ENCODE assay signal across 1 cellular context in the genomic region with DNA sequence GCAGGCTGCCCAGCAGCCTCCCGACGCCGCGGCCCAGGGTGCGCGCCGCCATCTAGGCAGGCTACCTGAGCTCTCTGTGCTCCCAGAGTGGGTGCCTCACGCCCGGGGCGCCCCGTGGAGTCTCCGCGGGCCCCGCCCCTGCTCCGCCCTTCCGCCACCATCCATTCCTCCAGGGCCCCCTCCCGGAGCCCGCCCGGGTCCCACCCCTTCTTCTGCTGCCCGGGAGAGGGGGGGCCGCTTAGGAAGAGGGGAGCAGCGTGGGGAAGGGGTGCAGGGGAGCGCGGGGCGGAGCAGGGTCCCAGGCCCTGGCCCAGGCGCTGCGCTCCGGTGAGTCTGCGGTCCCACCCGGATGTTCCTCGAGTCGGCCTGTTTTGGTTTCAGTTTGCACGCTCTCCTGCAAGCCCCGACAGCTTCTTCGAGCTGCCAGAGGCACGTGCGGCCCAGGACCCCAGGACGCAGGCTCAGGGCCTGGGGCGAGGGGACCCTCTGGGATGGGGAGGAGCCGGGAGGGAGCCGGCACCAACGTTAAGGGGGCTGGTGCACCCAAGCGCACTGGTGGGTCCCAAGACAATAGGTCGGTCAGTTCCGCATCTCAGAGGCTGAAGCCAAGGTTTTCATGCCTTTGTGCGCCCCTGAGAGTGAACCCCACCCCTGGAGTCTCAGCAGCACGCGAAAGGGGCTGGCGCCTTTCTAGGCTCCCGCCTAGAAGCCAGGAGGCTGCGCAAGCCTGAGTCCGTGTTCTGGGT.
TF ChIP-seq lines count a peak whose summit lies in the region.

TSS of gene ACSS1 (minus strand) at position 89 of the 746 bp plus-strand sequence. CDS start at position 52, 37 bp downstream.

TF ChIP-seq in HepG2, 621 proteins besides CTCF, POLR2A, EP300 and RAD21 (continued from another document):
- TF ChIP-seq, protein P1, sequence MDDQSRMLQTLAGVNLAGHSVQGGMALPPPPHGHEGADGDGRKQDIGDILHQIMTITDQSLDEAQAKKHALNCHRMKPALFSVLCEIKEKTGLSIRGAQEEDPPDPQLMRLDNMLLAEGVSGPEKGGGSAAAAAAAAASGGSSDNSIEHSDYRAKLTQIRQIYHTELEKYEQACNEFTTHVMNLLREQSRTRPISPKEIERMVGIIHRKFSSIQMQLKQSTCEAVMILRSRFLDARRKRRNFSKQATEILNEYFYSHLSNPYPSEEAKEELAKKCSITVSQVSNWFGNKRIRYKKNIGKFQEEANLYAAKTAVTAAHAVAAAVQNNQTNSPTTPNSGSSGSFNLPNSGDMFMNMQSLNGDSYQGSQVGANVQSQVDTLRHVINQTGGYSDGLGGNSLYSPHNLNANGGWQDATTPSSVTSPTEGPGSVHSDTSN (CRISPR knock-in tag; IDR thresholded peaks at IDR 0.05; ENCODE audit: borderline replicate concordance): peak; percentile 43; the same call in 1 of the 2 replicates
- peak; percentile 80; the same call in 1 of the 2 replicates for TF ChIP-seq HOXA5 (CRISPR knock-in tag; IDR thresholded peaks at IDR 0.05)
- TF ChIP-seq MTF1 (CRISPR knock-in tag; IDR thresholded peaks at IDR 0.05): peak; percentile 56; the same call in 1 of the 2 replicates
- TF ChIP-seq ZNF274 (CRISPR knock-in tag; IDR thresholded peaks at IDR 0.05): peak; percentile 52; the same call in 1 of the 2 replicates
- TF ChIP-seq ZFAT (CRISPR knock-in tag; conservative IDR thresholded peaks at IDR 0.05): 0 out of 2 replicates have a peak, but pooled peaks have one; percentile 40
- TF ChIP-seq, protein P2, sequence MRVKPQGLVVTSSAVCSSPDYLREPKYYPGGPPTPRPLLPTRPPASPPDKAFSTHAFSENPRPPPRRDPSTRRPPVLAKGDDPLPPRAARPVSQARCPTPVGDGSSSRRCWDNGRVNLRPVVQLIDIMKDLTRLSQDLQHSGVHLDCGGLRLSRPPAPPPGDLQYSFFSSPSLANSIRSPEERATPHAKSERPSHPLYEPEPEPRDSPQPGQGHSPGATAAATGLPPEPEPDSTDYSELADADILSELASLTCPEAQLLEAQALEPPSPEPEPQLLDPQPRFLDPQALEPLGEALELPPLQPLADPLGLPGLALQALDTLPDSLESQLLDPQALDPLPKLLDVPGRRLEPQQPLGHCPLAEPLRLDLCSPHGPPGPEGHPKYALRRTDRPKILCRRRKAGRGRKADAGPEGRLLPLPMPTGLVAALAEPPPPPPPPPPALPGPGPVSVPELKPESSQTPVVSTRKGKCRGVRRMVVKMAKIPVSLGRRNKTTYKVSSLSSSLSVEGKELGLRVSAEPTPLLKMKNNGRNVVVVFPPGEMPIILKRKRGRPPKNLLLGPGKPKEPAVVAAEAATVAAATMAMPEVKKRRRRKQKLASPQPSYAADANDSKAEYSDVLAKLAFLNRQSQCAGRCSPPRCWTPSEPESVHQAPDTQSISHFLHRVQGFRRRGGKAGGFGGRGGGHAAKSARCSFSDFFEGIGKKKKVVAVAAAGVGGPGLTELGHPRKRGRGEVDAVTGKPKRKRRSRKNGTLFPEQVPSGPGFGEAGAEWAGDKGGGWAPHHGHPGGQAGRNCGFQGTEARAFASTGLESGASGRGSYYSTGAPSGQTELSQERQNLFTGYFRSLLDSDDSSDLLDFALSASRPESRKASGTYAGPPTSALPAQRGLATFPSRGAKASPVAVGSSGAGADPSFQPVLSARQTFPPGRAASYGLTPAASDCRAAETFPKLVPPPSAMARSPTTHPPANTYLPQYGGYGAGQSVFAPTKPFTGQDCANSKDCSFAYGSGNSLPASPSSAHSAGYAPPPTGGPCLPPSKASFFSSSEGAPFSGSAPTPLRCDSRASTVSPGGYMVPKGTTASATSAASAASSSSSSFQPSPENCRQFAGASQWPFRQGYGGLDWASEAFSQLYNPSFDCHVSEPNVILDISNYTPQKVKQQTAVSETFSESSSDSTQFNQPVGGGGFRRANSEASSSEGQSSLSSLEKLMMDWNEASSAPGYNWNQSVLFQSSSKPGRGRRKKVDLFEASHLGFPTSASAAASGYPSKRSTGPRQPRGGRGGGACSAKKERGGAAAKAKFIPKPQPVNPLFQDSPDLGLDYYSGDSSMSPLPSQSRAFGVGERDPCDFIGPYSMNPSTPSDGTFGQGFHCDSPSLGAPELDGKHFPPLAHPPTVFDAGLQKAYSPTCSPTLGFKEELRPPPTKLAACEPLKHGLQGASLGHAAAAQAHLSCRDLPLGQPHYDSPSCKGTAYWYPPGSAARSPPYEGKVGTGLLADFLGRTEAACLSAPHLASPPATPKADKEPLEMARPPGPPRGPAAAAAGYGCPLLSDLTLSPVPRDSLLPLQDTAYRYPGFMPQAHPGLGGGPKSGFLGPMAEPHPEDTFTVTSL (CRISPR knock-in tag; IDR thresholded peaks at IDR 0.05; ENCODE audit: borderline replicate concordance): peak; percentile 33; the same call in 1 of the 2 replicates
- TF ChIP-seq HOXA3 (CRISPR knock-in tag; IDR thresholded peaks at IDR 0.05): peak; percentile 38; the same call in 1 of the 2 replicates
- TF ChIP-seq ZNF343 (CRISPR knock-in tag; IDR thresholded peaks at IDR 0.05): peak; percentile 68
- no peak for TF ChIP-seq MIER3 (CRISPR knock-in tag; IDR thresholded peaks at IDR 0.05; ENCODE audit: borderline replicate concordance)
- TF ChIP-seq, protein P3, sequence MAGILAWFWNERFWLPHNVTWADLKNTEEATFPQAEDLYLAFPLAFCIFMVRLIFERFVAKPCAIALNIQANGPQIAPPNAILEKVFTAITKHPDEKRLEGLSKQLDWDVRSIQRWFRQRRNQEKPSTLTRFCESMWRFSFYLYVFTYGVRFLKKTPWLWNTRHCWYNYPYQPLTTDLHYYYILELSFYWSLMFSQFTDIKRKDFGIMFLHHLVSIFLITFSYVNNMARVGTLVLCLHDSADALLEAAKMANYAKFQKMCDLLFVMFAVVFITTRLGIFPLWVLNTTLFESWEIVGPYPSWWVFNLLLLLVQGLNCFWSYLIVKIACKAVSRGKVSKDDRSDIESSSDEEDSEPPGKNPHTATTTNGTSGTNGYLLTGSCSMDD (CRISPR knock-in tag; IDR thresholded peaks at IDR 0.05): no peak
- peak; percentile 75; the same call in 1 of the 2 replicates for TF ChIP-seq ARHGAP35 (CRISPR knock-in tag; IDR thresholded peaks at IDR 0.05; ENCODE audit: borderline replicate concordance)
- TF ChIP-seq ZNF367 (CRISPR knock-in tag; IDR thresholded peaks at IDR 0.05; ENCODE audit: borderline replicate concordance): peak; percentile 88
- peak; percentile 67; the same call in 1 of the 2 replicates for TF ChIP-seq ZNF605 (CRISPR knock-in tag; IDR thresholded peaks at IDR 0.05)
- 0 out of 2 replicates have a peak, but pooled peaks have one; percentile 19 for TF ChIP-seq STAT5B (CRISPR knock-in tag; IDR thresholded peaks at IDR 0.05)
- TF ChIP-seq RFXAP (CRISPR knock-in tag; IDR thresholded peaks at IDR 0.05; ENCODE audit: borderline replicate concordance): no peak
- peak; percentile 35 for TF ChIP-seq HNRNPLL (IDR thresholded peaks at IDR 0.05; ENCODE audit: low read depth, low read length, poor library complexity, severe bottlenecking)
- TF ChIP-seq SRY (CRISPR knock-in tag; IDR thresholded peaks at IDR 0.05): peak; percentile 53; the same call in 1 of the 2 replicates
- TF ChIP-seq ZNF550 (CRISPR knock-in tag; IDR thresholded peaks at IDR 0.05; ENCODE audit: borderline replicate concordance): 0 out of 2 replicates have a peak, but pooled peaks have one; percentile 76
- TF ChIP-seq SOX13 (IDR thresholded peaks at IDR 0.05): 0 out of 2 replicates have a peak, but pooled peaks have one; percentile 23
- no peak for TF ChIP-seq SOX13 (CRISPR knock-in tag; conservative IDR thresholded peaks at IDR 0.05 in 1 of 2, IDR thresholded peaks at IDR 0.05 in 1 of 2)
- 0 out of 2 replicates have a peak, but pooled peaks have one; percentile 65 for TF ChIP-seq ZZZ3 (CRISPR knock-in tag; IDR thresholded peaks at IDR 0.05; ENCODE audit: borderline replicate concordance)
- TF ChIP-seq ATAD3A (CRISPR knock-in tag; IDR thresholded peaks at IDR 0.05): peak; percentile 83; the same call in 1 of the 2 replicates
- TF ChIP-seq ZBTB7A (CRISPR knock-in tag; IDR thresholded peaks at IDR 0.05): peak; percentile 68; the same call in 1 of the 2 replicates
- TF ChIP-seq ATF5 (CRISPR knock-in tag; IDR thresholded peaks at IDR 0.05; ENCODE audit: low read depth): 0 out of 2 replicates have a peak, but pooled peaks have one; percentile 84
- no peak for TF ChIP-seq ZNF598 (CRISPR knock-in tag; IDR thresholded peaks at IDR 0.05; ENCODE audit: borderline replicate concordance)
- TF ChIP-seq ARNT2 (CRISPR knock-in tag; IDR thresholded peaks at IDR 0.05; ENCODE audit: low read depth): peak; percentile 58; the same call in 1 of the 2 replicates
- peak; percentile 51; the same call in 1 of the 2 replicates for TF ChIP-seq IRF9 (CRISPR knock-in tag; IDR thresholded peaks at IDR 0.05; ENCODE audit: borderline replicate concordance)
- TF ChIP-seq, protein P4, sequence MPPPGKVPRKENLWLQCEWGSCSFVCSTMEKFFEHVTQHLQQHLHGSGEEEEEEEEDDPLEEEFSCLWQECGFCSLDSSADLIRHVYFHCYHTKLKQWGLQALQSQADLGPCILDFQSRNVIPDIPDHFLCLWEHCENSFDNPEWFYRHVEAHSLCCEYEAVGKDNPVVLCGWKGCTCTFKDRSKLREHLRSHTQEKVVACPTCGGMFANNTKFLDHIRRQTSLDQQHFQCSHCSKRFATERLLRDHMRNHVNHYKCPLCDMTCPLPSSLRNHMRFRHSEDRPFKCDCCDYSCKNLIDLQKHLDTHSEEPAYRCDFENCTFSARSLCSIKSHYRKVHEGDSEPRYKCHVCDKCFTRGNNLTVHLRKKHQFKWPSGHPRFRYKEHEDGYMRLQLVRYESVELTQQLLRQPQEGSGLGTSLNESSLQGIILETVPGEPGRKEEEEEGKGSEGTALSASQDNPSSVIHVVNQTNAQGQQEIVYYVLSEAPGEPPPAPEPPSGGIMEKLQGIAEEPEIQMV (CRISPR knock-in tag; IDR thresholded peaks at IDR 0.05; ENCODE audit: low read depth): peak; percentile 66; the same call in 1 of the 2 replicates
- TF ChIP-seq, protein P5, sequence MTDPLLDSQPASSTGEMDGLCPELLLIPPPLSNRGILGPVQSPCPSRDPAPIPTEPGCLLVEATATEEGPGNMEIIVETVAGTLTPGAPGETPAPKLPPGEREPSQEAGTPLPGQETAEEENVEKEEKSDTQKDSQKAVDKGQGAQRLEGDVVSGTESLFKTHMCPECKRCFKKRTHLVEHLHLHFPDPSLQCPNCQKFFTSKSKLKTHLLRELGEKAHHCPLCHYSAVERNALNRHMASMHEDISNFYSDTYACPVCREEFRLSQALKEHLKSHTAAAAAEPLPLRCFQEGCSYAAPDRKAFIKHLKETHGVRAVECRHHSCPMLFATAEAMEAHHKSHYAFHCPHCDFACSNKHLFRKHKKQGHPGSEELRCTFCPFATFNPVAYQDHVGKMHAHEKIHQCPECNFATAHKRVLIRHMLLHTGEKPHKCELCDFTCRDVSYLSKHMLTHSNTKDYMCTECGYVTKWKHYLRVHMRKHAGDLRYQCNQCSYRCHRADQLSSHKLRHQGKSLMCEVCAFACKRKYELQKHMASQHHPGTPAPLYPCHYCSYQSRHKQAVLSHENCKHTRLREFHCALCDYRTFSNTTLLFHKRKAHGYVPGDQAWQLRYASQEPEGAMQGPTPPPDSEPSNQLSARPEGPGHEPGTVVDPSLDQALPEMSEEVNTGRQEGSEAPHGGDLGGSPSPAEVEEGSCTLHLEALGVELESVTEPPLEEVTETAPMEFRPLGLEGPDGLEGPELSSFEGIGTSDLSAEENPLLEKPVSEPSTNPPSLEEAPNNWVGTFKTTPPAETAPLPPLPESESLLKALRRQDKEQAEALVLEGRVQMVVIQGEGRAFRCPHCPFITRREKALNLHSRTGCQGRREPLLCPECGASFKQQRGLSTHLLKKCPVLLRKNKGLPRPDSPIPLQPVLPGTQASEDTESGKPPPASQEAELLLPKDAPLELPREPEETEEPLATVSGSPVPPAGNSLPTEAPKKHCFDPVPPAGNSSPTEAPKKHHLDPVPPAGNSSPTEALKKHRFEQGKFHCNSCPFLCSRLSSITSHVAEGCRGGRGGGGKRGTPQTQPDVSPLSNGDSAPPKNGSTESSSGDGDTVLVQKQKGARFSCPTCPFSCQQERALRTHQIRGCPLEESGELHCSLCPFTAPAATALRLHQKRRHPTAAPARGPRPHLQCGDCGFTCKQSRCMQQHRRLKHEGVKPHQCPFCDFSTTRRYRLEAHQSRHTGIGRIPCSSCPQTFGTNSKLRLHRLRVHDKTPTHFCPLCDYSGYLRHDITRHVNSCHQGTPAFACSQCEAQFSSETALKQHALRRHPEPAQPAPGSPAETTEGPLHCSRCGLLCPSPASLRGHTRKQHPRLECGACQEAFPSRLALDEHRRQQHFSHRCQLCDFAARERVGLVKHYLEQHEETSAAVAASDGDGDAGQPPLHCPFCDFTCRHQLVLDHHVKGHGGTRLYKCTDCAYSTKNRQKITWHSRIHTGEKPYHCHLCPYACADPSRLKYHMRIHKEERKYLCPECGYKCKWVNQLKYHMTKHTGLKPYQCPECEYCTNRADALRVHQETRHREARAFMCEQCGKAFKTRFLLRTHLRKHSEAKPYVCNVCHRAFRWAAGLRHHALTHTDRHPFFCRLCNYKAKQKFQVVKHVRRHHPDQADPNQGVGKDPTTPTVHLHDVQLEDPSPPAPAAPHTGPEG (CRISPR knock-in tag; IDR thresholded peaks at IDR 0.05): peak; percentile 76; the same call in 1 of the 2 replicates
- TF ChIP-seq MZF1 (CRISPR knock-in tag; IDR thresholded peaks at IDR 0.05; ENCODE audit: borderline replicate concordance): no peak
- TF ChIP-seq DPF2 (CRISPR knock-in tag; IDR thresholded peaks at IDR 0.05; ENCODE audit: borderline replicate concordance, low read depth): no peak; the same call in 1 of the 2 replicates
- peak; percentile 94 for TF ChIP-seq NFE2L1 (CRISPR knock-in tag; IDR thresholded peaks at IDR 0.05; ENCODE audit: borderline replicate concordance)
- TF ChIP-seq ATF4 (CRISPR knock-in tag; IDR thresholded peaks at IDR 0.05): peak in 1 of 2 experiments; percentile 19; a peak in 1 of 4 replicates
- TF ChIP-seq ZNF230 (CRISPR knock-in tag; IDR thresholded peaks at IDR 0.05): peak; percentile 81
- TF ChIP-seq SATB2 (CRISPR knock-in tag; IDR thresholded peaks at IDR 0.05): peak; percentile 72; the same call in 1 of the 2 replicates
- no peak for TF ChIP-seq ZC3H13 (CRISPR knock-in tag; IDR thresholded peaks at IDR 0.05)
- TF ChIP-seq CCDC6 (CRISPR knock-in tag; IDR thresholded peaks at IDR 0.05): no peak
TF ChIP-seq in HepG2: peak in this region for 168.
